ENCODE assay signal across 8 cellular contexts in genomic region chr5:61329729-61330128, GRCh38. TPM values are rescaled to one million over a fixed set of nuclear protein-coding genes. Genes with fewer than 3 reads are reported as not detected.
DNase-seq lines count a peak whose midpoint lies in the region; ATAC-seq and TF ChIP-seq lines count a peak whose summit lies in the region.

No MANE protein-coding gene starts in this region.

- peaks cover 5% of the 10 kb centered on the region for H3K27me3 Mint-ChIP-seq in memory B cell

- H3K36me3 ChIP-seq in HUES64 (ENCODE audit: insufficient read depth, low read length) = no peaks in the 10 kb centered on the region
- H3K36me3 ChIP-seq in ascending aorta = no peaks in the 10 kb centered on the region

- intact Hi-C loops in ascending aorta (cut with DNase I) (loop anchor here (1.0 to 5.0 kb wide), 5 partner anchors 15 to 978 kb away; partner anchors contain the start of gene KIF2A), sciatic nerve (cut with DNase I) (loop anchor here (10.0 kb wide), 3 partner anchors 65 to 325 kb away; partner anchors contain the start of gene SMIM15)

- WGBS in HUES64 = 6% methylated on average over 6 of the region's 8 CpGs

- H3K9ac ChIP-seq in HUES64 (ENCODE audit: low read depth, low read length) = no peak overlapping the region

- H3K27ac ChIP-seq in HUES64 (ENCODE audit: low read depth, low read length) = no peak overlapping the region
- peak overlapping the region; percentile 95 to 96 for H3K27ac ChIP-seq in ascending aorta

- H3K4me3 ChIP-seq in AG10803 (ENCODE audit: low read length) (peak overlapping the region; percentile 83), HUES64 (ENCODE audit: low read length) (peak overlapping the region; percentile 70), ascending aorta (peak overlapping the region; percentile 81 to 97)

- peaks cover 35% of the 10 kb centered on the region for H3K4me1 Mint-ChIP-seq in memory B cell

- H3K36me3 Mint-ChIP-seq in memory B cell = no peaks in the 10 kb centered on the region

- no peak for TF ChIP-seq CTCF in AG10803 (conservative IDR thresholded peaks at IDR 0.05; ENCODE audit: low read length)
- no peak for TF ChIP-seq CTCF in ascending aorta (IDR thresholded peaks at IDR 0.05)

- peak overlapping the region; percentile 90 for H3K4me3 Mint-ChIP-seq in memory B cell

- peaks cover 36% of the 10 kb centered on the region for H3K4me1 ChIP-seq in HUES64 (ENCODE audit: insufficient read depth, low read length)
- peaks cover 0 to 13% of the 10 kb centered on the region in 2 donors for H3K4me1 ChIP-seq in ascending aorta

- H3K9me3 Mint-ChIP-seq in memory B cell = no peaks in the 10 kb centered on the region

- peak overlapping the region; percentile 91 for H3K27ac Mint-ChIP-seq in memory B cell

- DNase-seq in AG10803 (ENCODE audit: low read depth) (no peak), ascending aorta (ENCODE audit: low spot score in 2 of 2) (no peak), memory B cell (ENCODE audit: low spot score in 2 of 2) (no peak), NCI-H2081 treated with DMSO at 0.1 percent for 48 hours (lab: John Stamatoyannopoulos, UW) (no peak), SK-N-DZ (ENCODE audit: low spot score) (no peak), sciatic nerve (ENCODE audit: low spot score) (no peak)

- no peak for ATAC-seq in memory B cell (ENCODE audit: low read depth)
- no peak for ATAC-seq in sciatic nerve
- no peak for ATAC-seq in HG03442 (IDR thresholded peaks at IDR 0.05; ENCODE audit: unreplicated experiment)

- H3K9me3 ChIP-seq in HUES64 (ENCODE audit: insufficient read depth, low read depth, low read length) = no peaks in the 10 kb centered on the region
- H3K9me3 ChIP-seq in ascending aorta = no peaks in the 10 kb centered on the region

- H3K27me3 ChIP-seq in HUES64 (ENCODE audit: insufficient read depth, low read length) = peaks cover 75% of the 10 kb centered on the region
- no peaks in the 10 kb centered on the region for H3K27me3 ChIP-seq in ascending aorta

RNA-seq across cellular contexts. Expression of gene ZSWIM6, which starts 2.3 kb away (rescaled TPM):
- polyA plus RNA-seq in HUES64 (2013, experiment 1 of 2) = 7.7 TPM
- 11.5 TPM for polyA plus RNA-seq in HUES64 (2013, experiment 2 of 2)
- 8.8 TPM for total RNA-seq in ascending aorta
- 18.2 and 19.6 TPM in 2 replicates for polyA plus RNA-seq in SK-N-DZ (2014; cell fraction: cytosol; rRNA removed)
- 34.6 and 46.9 TPM in 2 replicates for polyA plus RNA-seq in SK-N-DZ (2014; cell fraction: nucleus; rRNA removed)
- total RNA-seq in sciatic nerve = 30.2 TPM
